In genomic region chr14:103880986-103881926, GRCh38 we compare ENCODE assay signal across 1 cellular context.
TF ChIP-seq lines count a peak whose summit lies in the region.

No MANE protein-coding gene starts in this region.

TF ChIP-seq in HCT116, 20 proteins besides CTCF, POLR2A, EP300 and RAD21 (continued from another document):
- TF ChIP-seq MAX (IDR thresholded peaks at IDR 0.05) (no peak), CEBPB (IDR thresholded peaks at IDR 0.05; ENCODE audit: low read depth) (no peak), POLR2AphosphoS5 (IDR thresholded peaks at IDR 0.05; ENCODE audit: low read depth, low read length) (no peak), ZFX (IDR thresholded peaks at IDR 0.05) (no peak), SIN3A (IDR thresholded peaks at IDR 0.05; ENCODE audit: low read depth) (no peak)
